ENCODE assay signal across 1 cellular context in genomic region chr17:44308320-44308818, GRCh38.
TF ChIP-seq lines count a peak whose summit lies in the region.

Gene RUNDC3A, plus strand, starts transcription at chr17:44308601. Its CDS starts 232 bp downstream, at chr17:44308833.

TF ChIP-seq in HepG2, 621 proteins besides CTCF, POLR2A, EP300 and RAD21 (continued from another document):
- TF ChIP-seq TFDP2 (CRISPR knock-in tag; IDR thresholded peaks at IDR 0.05) (no peak), MATR3 (CRISPR knock-in tag; IDR thresholded peaks at IDR 0.05) (no peak), LCORL (IDR thresholded peaks at IDR 0.05) (no peak), LCORL (CRISPR knock-in tag; IDR thresholded peaks at IDR 0.05) (peak; percentile 60), ZBTB33 (CRISPR knock-in tag; IDR thresholded peaks at IDR 0.05) (no peak; the same call in 1 of the 2 replicates), JDP2 (CRISPR knock-in tag; IDR thresholded peaks at IDR 0.05; ENCODE audit: borderline replicate concordance) (peak; percentile 47; the same call in 1 of the 2 replicates), KDM5A (IDR thresholded peaks at IDR 0.05; ENCODE audit: borderline replicate concordance, low read length) (no peak), IRX3 (CRISPR knock-in tag; IDR thresholded peaks at IDR 0.05; ENCODE audit: borderline replicate concordance, low read depth) (0 out of 2 replicates have a peak, but pooled peaks have one; percentile 64), ZNF567 (CRISPR knock-in tag; IDR thresholded peaks at IDR 0.05; ENCODE audit: borderline replicate concordance) (0 out of 2 replicates have a peak, but pooled peaks have one; percentile 37), SALL1 (CRISPR knock-in tag; IDR thresholded peaks at IDR 0.05) (peak; percentile 89), ESRRA (CRISPR knock-in tag; IDR thresholded peaks at IDR 0.05; ENCODE audit: low read depth) (no peak), ZNF772 (CRISPR knock-in tag; IDR thresholded peaks at IDR 0.05) (0 out of 2 replicates have a peak, but pooled peaks have one; percentile 20), KAT8 (CRISPR knock-in tag; IDR thresholded peaks at IDR 0.05) (peak; percentile 75), JUN (CRISPR knock-in tag; IDR thresholded peaks at IDR 0.05) (no peak; the same call in 1 of the 2 replicates), ZNF792 (CRISPR knock-in tag; IDR thresholded peaks at IDR 0.05) (peak; percentile 76; the same call in 1 of the 2 replicates), ZNF501 (CRISPR knock-in tag; IDR thresholded peaks at IDR 0.05) (peak; percentile 55; the same call in 1 of the 2 replicates), FOSL2 (CRISPR knock-in tag; IDR thresholded peaks at IDR 0.05) (peak; percentile 73), HNF1B (CRISPR knock-in tag; IDR thresholded peaks at IDR 0.05) (peak; percentile 35; the same call in 1 of the 2 replicates), ZKSCAN1 (IDR thresholded peaks at IDR 0.05; ENCODE audit: low read length) (no peak), ZNF329 (CRISPR knock-in tag; IDR thresholded peaks at IDR 0.05; ENCODE audit: low read depth) (peak; percentile 81), ZNF558 (CRISPR knock-in tag; IDR thresholded peaks at IDR 0.05; ENCODE audit: borderline replicate concordance) (peak; percentile 65; the same call in 1 of the 2 replicates)
- TF ChIP-seq, protein P1, sequence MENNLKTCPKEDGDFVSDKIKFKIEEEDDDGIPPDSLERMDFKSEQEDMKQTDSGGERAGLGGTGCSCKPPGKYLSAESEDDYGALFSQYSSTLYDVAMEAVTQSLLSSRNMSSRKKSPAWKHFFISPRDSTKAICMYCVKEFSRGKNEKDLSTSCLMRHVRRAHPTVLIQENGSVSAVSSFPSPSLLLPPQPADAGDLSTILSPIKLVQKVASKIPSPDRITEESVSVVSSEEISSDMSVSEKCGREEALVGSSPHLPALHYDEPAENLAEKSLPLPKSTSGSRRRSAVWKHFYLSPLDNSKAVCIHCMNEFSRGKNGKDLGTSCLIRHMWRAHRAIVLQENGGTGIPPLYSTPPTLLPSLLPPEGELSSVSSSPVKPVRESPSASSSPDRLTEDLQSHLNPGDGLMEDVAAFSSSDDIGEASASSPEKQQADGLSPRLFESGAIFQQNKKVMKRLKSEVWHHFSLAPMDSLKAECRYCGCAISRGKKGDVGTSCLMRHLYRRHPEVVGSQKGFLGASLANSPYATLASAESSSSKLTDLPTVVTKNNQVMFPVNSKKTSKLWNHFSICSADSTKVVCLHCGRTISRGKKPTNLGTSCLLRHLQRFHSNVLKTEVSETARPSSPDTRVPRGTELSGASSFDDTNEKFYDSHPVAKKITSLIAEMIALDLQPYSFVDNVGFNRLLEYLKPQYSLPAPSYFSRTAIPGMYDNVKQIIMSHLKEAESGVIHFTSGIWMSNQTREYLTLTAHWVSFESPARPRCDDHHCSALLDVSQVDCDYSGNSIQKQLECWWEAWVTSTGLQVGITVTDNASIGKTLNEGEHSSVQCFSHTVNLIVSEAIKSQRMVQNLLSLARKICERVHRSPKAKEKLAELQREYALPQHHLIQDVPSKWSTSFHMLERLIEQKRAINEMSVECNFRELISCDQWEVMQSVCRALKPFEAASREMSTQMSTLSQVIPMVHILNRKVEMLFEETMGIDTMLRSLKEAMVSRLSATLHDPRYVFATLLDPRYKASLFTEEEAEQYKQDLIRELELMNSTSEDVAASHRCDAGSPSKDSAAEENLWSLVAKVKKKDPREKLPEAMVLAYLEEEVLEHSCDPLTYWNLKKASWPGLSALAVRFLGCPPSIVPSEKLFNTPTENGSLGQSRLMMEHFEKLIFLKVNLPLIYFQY (CRISPR knock-in tag; IDR thresholded peaks at IDR 0.05; ENCODE audit: borderline replicate concordance): peak; percentile 75; the same call in 1 of the 2 replicates
- TF ChIP-seq, protein P2, sequence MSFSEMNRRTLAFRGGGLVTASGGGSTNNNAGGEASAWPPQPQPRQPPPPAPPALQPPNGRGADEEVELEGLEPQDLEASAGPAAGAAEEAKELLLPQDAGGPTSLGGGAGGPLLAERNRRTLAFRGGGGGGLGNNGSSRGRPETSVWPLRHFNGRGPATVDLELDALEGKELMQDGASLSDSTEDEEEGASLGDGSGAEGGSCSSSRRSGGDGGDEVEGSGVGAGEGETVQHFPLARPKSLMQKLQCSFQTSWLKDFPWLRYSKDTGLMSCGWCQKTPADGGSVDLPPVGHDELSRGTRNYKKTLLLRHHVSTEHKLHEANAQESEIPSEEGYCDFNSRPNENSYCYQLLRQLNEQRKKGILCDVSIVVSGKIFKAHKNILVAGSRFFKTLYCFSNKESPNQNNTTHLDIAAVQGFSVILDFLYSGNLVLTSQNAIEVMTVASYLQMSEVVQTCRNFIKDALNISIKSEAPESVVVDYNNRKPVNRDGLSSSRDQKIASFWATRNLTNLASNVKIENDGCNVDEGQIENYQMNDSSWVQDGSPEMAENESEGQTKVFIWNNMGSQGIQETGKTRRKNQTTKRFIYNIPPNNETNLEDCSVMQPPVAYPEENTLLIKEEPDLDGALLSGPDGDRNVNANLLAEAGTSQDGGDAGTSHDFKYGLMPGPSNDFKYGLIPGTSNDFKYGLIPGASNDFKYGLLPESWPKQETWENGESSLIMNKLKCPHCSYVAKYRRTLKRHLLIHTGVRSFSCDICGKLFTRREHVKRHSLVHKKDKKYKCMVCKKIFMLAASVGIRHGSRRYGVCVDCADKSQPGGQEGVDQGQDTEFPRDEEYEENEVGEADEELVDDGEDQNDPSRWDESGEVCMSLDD (CRISPR knock-in tag; IDR thresholded peaks at IDR 0.05; ENCODE audit: borderline replicate concordance): peak; percentile 77; the same call in 1 of the 2 replicates
- TF ChIP-seq, protein P3, sequence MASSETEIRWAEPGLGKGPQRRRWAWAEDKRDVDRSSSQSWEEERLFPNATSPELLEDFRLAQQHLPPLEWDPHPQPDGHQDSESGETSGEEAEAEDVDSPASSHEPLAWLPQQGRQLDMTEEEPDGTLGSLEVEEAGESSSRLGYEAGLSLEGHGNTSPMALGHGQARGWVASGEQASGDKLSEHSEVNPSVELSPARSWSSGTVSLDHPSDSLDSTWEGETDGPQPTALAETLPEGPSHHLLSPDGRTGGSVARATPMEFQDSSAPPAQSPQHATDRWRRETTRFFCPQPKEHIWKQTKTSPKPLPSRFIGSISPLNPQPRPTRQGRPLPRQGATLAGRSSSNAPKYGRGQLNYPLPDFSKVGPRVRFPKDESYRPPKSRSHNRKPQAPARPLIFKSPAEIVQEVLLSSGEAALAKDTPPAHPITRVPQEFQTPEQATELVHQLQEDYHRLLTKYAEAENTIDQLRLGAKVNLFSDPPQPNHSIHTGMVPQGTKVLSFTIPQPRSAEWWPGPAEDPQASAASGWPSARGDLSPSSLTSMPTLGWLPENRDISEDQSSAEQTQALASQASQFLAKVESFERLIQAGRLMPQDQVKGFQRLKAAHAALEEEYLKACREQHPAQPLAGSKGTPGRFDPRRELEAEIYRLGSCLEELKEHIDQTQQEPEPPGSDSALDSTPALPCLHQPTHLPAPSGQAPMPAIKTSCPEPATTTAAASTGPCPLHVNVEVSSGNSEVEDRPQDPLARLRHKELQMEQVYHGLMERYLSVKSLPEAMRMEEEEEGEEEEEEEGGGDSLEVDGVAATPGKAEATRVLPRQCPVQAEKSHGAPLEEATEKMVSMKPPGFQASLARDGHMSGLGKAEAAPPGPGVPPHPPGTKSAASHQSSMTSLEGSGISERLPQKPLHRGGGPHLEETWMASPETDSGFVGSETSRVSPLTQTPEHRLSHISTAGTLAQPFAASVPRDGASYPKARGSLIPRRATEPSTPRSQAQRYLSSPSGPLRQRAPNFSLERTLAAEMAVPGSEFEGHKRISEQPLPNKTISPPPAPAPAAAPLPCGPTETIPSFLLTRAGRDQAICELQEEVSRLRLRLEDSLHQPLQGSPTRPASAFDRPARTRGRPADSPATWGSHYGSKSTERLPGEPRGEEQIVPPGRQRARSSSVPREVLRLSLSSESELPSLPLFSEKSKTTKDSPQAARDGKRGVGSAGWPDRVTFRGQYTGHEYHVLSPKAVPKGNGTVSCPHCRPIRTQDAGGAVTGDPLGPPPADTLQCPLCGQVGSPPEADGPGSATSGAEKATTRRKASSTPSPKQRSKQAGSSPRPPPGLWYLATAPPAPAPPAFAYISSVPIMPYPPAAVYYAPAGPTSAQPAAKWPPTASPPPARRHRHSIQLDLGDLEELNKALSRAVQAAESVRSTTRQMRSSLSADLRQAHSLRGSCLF (CRISPR knock-in tag; IDR thresholded peaks at IDR 0.05; ENCODE audit: borderline replicate concordance): no peak
